8 cellular contexts compared by ENCODE assay signal in the genomic region with DNA sequence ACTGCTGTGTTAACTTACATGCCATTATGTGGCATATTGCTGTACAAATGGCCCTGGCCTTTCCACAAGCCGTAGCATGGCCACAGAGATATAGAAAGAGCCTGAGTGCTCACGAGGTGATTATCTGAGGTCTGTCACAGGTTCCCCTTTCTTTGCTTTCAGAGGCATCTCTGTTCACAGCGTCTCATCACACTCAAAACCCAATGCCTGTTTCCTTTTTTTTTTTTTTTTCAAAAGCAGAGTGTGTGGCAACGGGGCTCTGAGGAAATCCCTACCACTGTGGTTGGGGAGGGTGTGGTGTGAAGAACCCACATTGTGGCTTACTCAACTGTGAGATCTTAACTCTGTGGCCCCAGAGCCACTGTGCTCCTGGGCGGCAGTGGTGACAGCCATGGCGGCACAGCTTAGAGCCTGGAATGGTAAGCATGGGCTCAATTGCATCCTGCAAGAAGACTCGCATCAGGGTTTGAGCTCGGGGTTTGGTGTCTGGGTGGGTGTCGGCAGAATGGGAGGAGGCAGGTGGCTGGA. TPM values are rescaled to one million over a fixed set of nuclear protein-coding genes. Genes with fewer than 3 reads are reported as not detected.
DNase-seq lines count a peak whose midpoint lies in the region; ATAC-seq, FAIRE-seq and TF ChIP-seq lines count a peak whose summit lies in the region.

No MANE protein-coding gene starts in this region.

- intact Hi-C loops in sciatic nerve (cut with DNase I) = no loop called here

- DNase-seq in GM12891 (ENCODE audit: insufficient read length, low spot score) (no peak), NOMO-1 treated with DMSO at 0.1 percent for 48 hours (lab: John Stamatoyannopoulos, UW; ENCODE audit: unreplicated experiment) (peak; percentile 96), sciatic nerve (ENCODE audit: low spot score) (no peak), nucleus accumbens (lab: John Stamatoyannopoulos, UW) (no peak), cerebellar cortex (ENCODE audit: low spot score) (no peak), NCI-H1417 treated with DMSO at 0.1 percent for 48 hours (lab: John Stamatoyannopoulos, UW) (no peak)
- peak; percentile 15 to 52 for DNase-seq in activated T-helper 1 cell treated with anti-CD3 and anti-CD28 coated beads, Interleukin-2, amount 50 U/mL, for 16 hours (ENCODE audit: low read depth in 1 of 2, low spot score in 1 of 2)

- peak; percentile 91 for FAIRE-seq in GM12891 (lab: Jason Lieb, UNC)

- ATAC-seq in HG02571 (IDR thresholded peaks at IDR 0.05; ENCODE audit: unreplicated experiment) = peak; percentile 69
- ATAC-seq in sciatic nerve = peak; percentile 72

- TF ChIP-seq POLR2A in GM12891 (IDR thresholded peaks at IDR 0.05; ENCODE audit: low read depth, low read length) = no peak

TF ChIP-seq in GM12891, 5 proteins besides CTCF, POLR2A, EP300 and RAD21:
- TF ChIP-seq TAF1 (IDR thresholded peaks at IDR 0.05; ENCODE audit: low read depth, low read length) = no peak
- peak; percentile 50; the same call in 1 of the 2 replicates for TF ChIP-seq SPI1 (IDR thresholded peaks at IDR 0.05; ENCODE audit: low read depth, low read length)

RNA-seq across cellular contexts. Expression of gene RTL5, which starts 30.8 kb away (rescaled TPM):
- 0.37 TPM for polyA plus RNA-seq in GM12891 (2012; ENCODE audit: low read depth, missing spikeins)
- total RNA-seq in sciatic nerve = 16.2 TPM

Comparison
In these comparisons a context has a peak if more than half of its experiments do, and no peak if none do; other contexts are left out.
1. DNase-seq: peak in NOMO-1 treated with DMSO at 0.1 percent for 48 hours (single experiment) and activated T-helper 1 cell treated with anti-CD3 and anti-CD28 coated beads, Interleukin-2, amount 50 U/mL, for 16 hours (2 of 2); none in GM12891 (single experiment), sciatic nerve (single experiment), nucleus accumbens (0 of 56), cerebellar cortex (single experiment) and NCI-H1417 treated with DMSO at 0.1 percent for 48 hours (single experiment).